Comparison of ENCODE assay signal across 6 cellular contexts in genomic region chr1:228164561-228165371, GRCh38. TPM values are rescaled to one million over a fixed set of nuclear protein-coding genes. Genes with fewer than 3 reads are reported as not detected.
DNase-seq lines count a peak whose midpoint lies in the region; ATAC-seq, FAIRE-seq and TF ChIP-seq lines count a peak whose summit lies in the region.

No MANE protein-coding gene starts in this region.

- H4K20me1 ChIP-seq in DND-41 (ENCODE audit: insufficient read depth, low read length), result peaks cover 16% of the 10 kb centered on the region; the same call in 1 of the 2 replicates

- H3K36me3 ChIP-seq in DND-41 (ENCODE audit: insufficient read depth, low read length) (0 out of 2 replicates have a peak, but pooled peaks cover 2% of the 10 kb centered on the region), suprapubic skin (no peaks in the 10 kb centered on the region)

- no peak for TF ChIP-seq POLR2A in suprapubic skin (IDR thresholded peaks at IDR 0.05)
- no peak for TF ChIP-seq POLR2A in GM12892 (IDR thresholded peaks at IDR 0.05; ENCODE audit: low read depth, low read length)

- no peak for DNase-seq in DND-41
- DNase-seq in MV-4-11 (lab: John Stamatoyannopoulos, UW), result peak; percentile 87
- no peak for DNase-seq in fibroblast of mammary gland (ENCODE audit: low read depth)
- peak in 1 of 2 donors; percentile 67 for DNase-seq in suprapubic skin (ENCODE audit: low spot score in 2 of 2)
- DNase-seq in NCI-H1694 (lab: John Stamatoyannopoulos, UW), result no peak
- no peak for DNase-seq in GM12892 (ENCODE audit: insufficient read length)

- no peak for TF ChIP-seq EP300 in suprapubic skin (IDR thresholded peaks at IDR 0.05)

- no peak for FAIRE-seq in GM12892 (lab: Jason Lieb, UNC)

- H3K4me2 ChIP-seq in DND-41 (ENCODE audit: insufficient read depth, low read length), result peak overlapping the region; percentile 89

- ATAC-seq in DND-41 (ENCODE audit: insufficient read depth, low read depth), result no peak; the same call in 2 of the 3 replicates

- no peaks in the 10 kb centered on the region for H3K9me3 ChIP-seq in DND-41 (ENCODE audit: insufficient read depth, low read length, severe bottlenecking)
- H3K9me3 ChIP-seq in suprapubic skin, result no peaks in the 10 kb centered on the region

- TF ChIP-seq CTCF in DND-41 (IDR thresholded peaks at IDR 0.05; ENCODE audit: borderline replicate concordance, extremely low read depth, low read length, poor library complexity, severe bottlenecking), result no peak
- no peak for TF ChIP-seq CTCF in fibroblast of mammary gland (conservative IDR thresholded peaks at IDR 0.05; ENCODE audit: control insufficient read depth, insufficient read depth, low read depth, low read length)
- TF ChIP-seq CTCF in suprapubic skin (IDR thresholded peaks at IDR 0.05), result no peak

- H3K4me1 ChIP-seq in DND-41 (ENCODE audit: insufficient read depth, low read length), result peaks cover 24% of the 10 kb centered on the region
- peaks cover 66% of the 10 kb centered on the region for H3K4me1 ChIP-seq in suprapubic skin

- 55% methylated on average over 20 of the region's 20 CpGs for WGBS in suprapubic skin

- H3K9ac ChIP-seq in DND-41 (ENCODE audit: low read depth, low read length), result peak overlapping the region; percentile 59

- H3K4me3 ChIP-seq in DND-41 (ENCODE audit: low read depth in 1 of 2, low read length in 2 of 2), result peak overlapping the region; percentile 22 to 64; a peak in 3 of 4 replicates
- H3K4me3 ChIP-seq in fibroblast of mammary gland (ENCODE audit: control insufficient read depth, low read depth, low read length), result peak overlapping the region; percentile 60
- H3K4me3 ChIP-seq in suprapubic skin, result peak overlapping the region; percentile 82

- peaks cover 26% of the 10 kb centered on the region for H3K79me2 ChIP-seq in DND-41 (ENCODE audit: insufficient read depth, low read length)

- H3K27me3 ChIP-seq in DND-41 (ENCODE audit: insufficient read depth, low read length, poor library complexity), result no peaks in the 10 kb centered on the region
- no peaks in the 10 kb centered on the region for H3K27me3 ChIP-seq in suprapubic skin

- peak overlapping the region; percentile 85 for H3K27ac ChIP-seq in DND-41 (ENCODE audit: low read length)
- H3K27ac ChIP-seq in suprapubic skin, result peak overlapping the region; percentile 100

- H2AFZ ChIP-seq in DND-41 (ENCODE audit: low read depth, low read length), result peak overlapping the region; percentile 93

RNA-seq across cellular contexts. Expression of gene IBA57, which starts 0.8 kb away (rescaled TPM):
- 10 to 100 TPM in 2 of 4 donors, 1 to 10 TPM in 2; 9.2 to 22.4 (median 12.4) TPM for total RNA-seq in suprapubic skin
- polyA plus RNA-seq in GM12892 (2012; ENCODE audit: missing spikeins), result 1.2 TPM

RNA-seq across cellular contexts. Expression of gene GJC2, which starts 15.0 kb away (rescaled TPM):
- total RNA-seq in suprapubic skin, result 1 to 10 TPM; 2.5 to 3.6 (median 3.0) TPM
- polyA plus RNA-seq in GM12892 (2012; ENCODE audit: missing spikeins), result 0.11 TPM

RNA-seq across cellular contexts. Expression of gene GUK1, which starts 24.7 kb away (rescaled TPM):
- total RNA-seq in suprapubic skin, result 100 to 1,000 TPM; 384 to 510 (median 421) TPM
- 109 TPM for polyA plus RNA-seq in GM12892 (2012; ENCODE audit: missing spikeins)

RNA-seq across cellular contexts. Expression of gene OBSCN, which starts 43.1 kb away (rescaled TPM):
- 10 to 100 TPM; 15.0 to 46.6 (median 34.4) TPM for total RNA-seq in suprapubic skin
- not detected for polyA plus RNA-seq in GM12892 (2012; ENCODE audit: missing spikeins)

RNA-seq across cellular contexts. Expression of gene MRPL55, which starts 55.7 kb away (rescaled TPM):
- 100 to 1,000 TPM in 3 of 4 donors, 10 to 100 TPM in 1; 99.3 to 161 (median 119) TPM for total RNA-seq in suprapubic skin
- 25.4 TPM for polyA plus RNA-seq in GM12892 (2012; ENCODE audit: missing spikeins)
